14 cellular contexts compared by ENCODE assay signal in genomic region chr9:80369641-80370040, GRCh38.
"Had no signal": no experiment of that assay in that cellular context is flagged by ENCODE, and none has a peak within 500 bp of the region (broad histone marks: within the 10 kb centered on the region; RNA-seq: fewer than 3 reads in every experiment).

No MANE protein-coding gene starts in this region.

- H3K27ac Mint-ChIP-seq: naive thymus-derived CD4-positive, alpha-beta T cell; stimulated activated naive B cell treated with anti-CD40 and anti-IgM and Interleukin-4, amounts not matched to agents 10 μg/mL and 1 μg/mL and 100 μg/mL, for 72 hours; T-helper 2 cell treated with Interferon-gamma antibody and Interleukin-4, amounts not matched to agents 5 μg/mL and 100 μg/mL, for 36 hours had no signal

- H3K9me3 ChIP-seq: gastrocnemius medialis, tibial artery had no signal

- H3K27me3 Mint-ChIP-seq: naive thymus-derived CD4-positive, alpha-beta T cell; stimulated activated naive B cell treated with anti-CD40 and anti-IgM and Interleukin-4, amounts not matched to agents 10 μg/mL and 1 μg/mL and 100 μg/mL, for 72 hours had no signal

- H3K36me3 Mint-ChIP-seq: naive thymus-derived CD4-positive, alpha-beta T cell had no signal

- H3K27ac ChIP-seq: coronary artery, gastrocnemius medialis, heart right ventricle, parathyroid adenoma, tibial artery had no signal

- H2AFZ ChIP-seq: parathyroid adenoma had no signal

- ATAC-seq: gastrocnemius medialis; heart right ventricle; naive thymus-derived CD4-positive, alpha-beta T cell; stimulated activated naive B cell treated with anti-CD40 and anti-IgM and Interleukin-4, amounts not matched to agents 10 μg/mL and 1 μg/mL and 100 μg/mL, for 72 hours had no signal

- H3K36me3 ChIP-seq: gastrocnemius medialis, heart right ventricle, tibial artery had no signal

- H3K9ac ChIP-seq: parathyroid adenoma had no signal

- H3K4me3 Mint-ChIP-seq: naive thymus-derived CD4-positive, alpha-beta T cell; stimulated activated naive B cell treated with anti-CD40 and anti-IgM and Interleukin-4, amounts not matched to agents 10 μg/mL and 1 μg/mL and 100 μg/mL, for 72 hours; T-helper 2 cell treated with Interferon-gamma antibody and Interleukin-4, amounts not matched to agents 5 μg/mL and 100 μg/mL, for 36 hours had no signal

- H3K4me1 ChIP-seq: gastrocnemius medialis, heart right ventricle, parathyroid adenoma had no signal

- H3K4me3 ChIP-seq: coronary artery, gastrocnemius medialis, heart right ventricle, tibial artery had no signal

- H3K27me3 ChIP-seq: gastrocnemius medialis, tibial artery had no signal

- DNase-seq: activated CD4-positive, alpha-beta T cell treated with anti-CD3 and anti-CD28 coated beads, Interleukin-2, amount 50 U/mL, for 1 hour; activated CD4-positive, CD25-positive, alpha-beta regulatory T cell; activated CD8-positive, alpha-beta memory T cell treated with anti-CD3 and anti-CD28 coated beads for 24 hours; activated naive CD4-positive, alpha-beta T cell; aorta; gastrocnemius medialis; heart right ventricle; naive thymus-derived CD4-positive, alpha-beta T cell; stimulated activated CD4-positive, alpha-beta T cell treated with anti-CD3 and anti-CD28 coated beads, Interleukin-2, amount 100 ng/mL, for 48 hours; stimulated activated naive B cell treated with anti-CD40 and anti-IgM and Interleukin-4, amounts not matched to agents 10 μg/mL and 1 μg/mL and 100 μg/mL, for 72 hours; tibial artery had no signal
